14 cellular contexts compared by ENCODE assay signal in genomic region chr5:32265902-32266301, GRCh38. TPM values are rescaled to one million over a fixed set of nuclear protein-coding genes. Genes with fewer than 3 reads are reported as not detected.
DNase-seq lines count a peak whose midpoint lies in the region; TF ChIP-seq lines count a peak whose summit lies in the region.
"Had no signal": no experiment of that assay in that cellular context is flagged by ENCODE, and none has a peak within 500 bp of the region (broad histone marks: within the 10 kb centered on the region; RNA-seq: fewer than 3 reads in every experiment).

No MANE protein-coding gene starts in this region.

- H2BK12ac ChIP-seq in H9 (ENCODE audit: insufficient read length, low read depth, low read length): no peak overlapping the region

- no peaks in the 10 kb centered on the region for H3K79me1 ChIP-seq in H9 (ENCODE audit: insufficient read depth, low read depth, low read length, poor library complexity, severe bottlenecking)

- no peak overlapping the region for H2BK5ac ChIP-seq in H9 (ENCODE audit: insufficient read length, low read length)

- no peak overlapping the region for H3K23ac ChIP-seq in H9 (ENCODE audit: insufficient read length, low read depth, low read length)

- no peaks in the 10 kb centered on the region for H3K9me3 ChIP-seq in H9 (ENCODE audit: control insufficient read depth, low read depth, low read length)

- no peak overlapping the region for H3K56ac ChIP-seq in H9 (ENCODE audit: insufficient read length, low read depth, low read length)

- TF ChIP-seq CTCF in H9 (conservative IDR thresholded peaks at IDR 0.05) (no peak), VCaP (conservative IDR thresholded peaks at IDR 0.05) (no peak), neural crest cell (conservative IDR thresholded peaks at IDR 0.05) (no peak)

- no peaks in the 10 kb centered on the region for H3K23me2 ChIP-seq in H9 (ENCODE audit: insufficient read length, low read depth, low read length, poor library complexity, severe bottlenecking)

- H3K79me2 ChIP-seq in H9 (ENCODE audit: insufficient read depth, low read length): no peaks in the 10 kb centered on the region

- WGBS in H9 (ENCODE audit: extremely low coverage, insufficient read length, low lambda C conversion rate): no CpG with 5 or more reads among the region's 6 CpGs

- H4K8ac ChIP-seq in H9 (replicated peaks; ENCODE audit: insufficient read length, low read depth, low read length): no peak overlapping the region

- H2BK15ac ChIP-seq in H9 (ENCODE audit: low read depth, low read length): no peak overlapping the region

- H3K27ac Mint-ChIP-seq in H9 (peak overlapping the region in 2 of 3 experiments; percentile 30 to 73; a peak in 2 of 7 replicates), neural crest cell (ENCODE audit: unreplicated experiment) (peak overlapping the region; percentile 84)
- H3K27ac Mint-ChIP-seq in activated T-helper 1 cell treated with anti-CD3 and anti-CD28 coated beads, Interleukin-12 subunit alpha, Interleukin-12 subunit beta, Interleukin-2, Interleukin-4 antibody, amounts not matched to agents 30 ng/mL and 10 ng/mL and 1 ng/mL, durations not matched to agents 14 hours and 24 hours and 36 hours: no peak overlapping the region

- no peak overlapping the region for H4K5ac ChIP-seq in H9 (ENCODE audit: insufficient read length, low read depth, low read length)

- H3K9me3 Mint-ChIP-seq in H9: no peaks in the 10 kb centered on the region; a peak in 1 of 5 replicates
- peaks cover 2% of the 10 kb centered on the region for H3K9me3 Mint-ChIP-seq in neural crest cell
- H3K9me3 Mint-ChIP-seq in activated T-helper 1 cell treated with anti-CD3 and anti-CD28 coated beads, Interleukin-12 subunit alpha, Interleukin-12 subunit beta, Interleukin-2, Interleukin-4 antibody, amounts not matched to agents 30 ng/mL and 10 ng/mL and 1 ng/mL, durations not matched to agents 14 hours and 24 hours and 36 hours: peaks cover 4% of the 10 kb centered on the region

- H3K27me3 ChIP-seq in H9 (ENCODE audit: insufficient read depth, low read length): no peaks in the 10 kb centered on the region

- peaks cover 56 to 90% (median 81%) of the 10 kb centered on the region in 3 experiments for H3K36me3 Mint-ChIP-seq in H9 (ENCODE audit: insufficient read depth in 1 of 3, low read depth in 3 of 3)
- H3K36me3 Mint-ChIP-seq in neural crest cell (ENCODE audit: low read depth): peaks cover 28% of the 10 kb centered on the region
- H3K36me3 Mint-ChIP-seq in activated T-helper 1 cell treated with anti-CD3 and anti-CD28 coated beads, Interleukin-12 subunit alpha, Interleukin-12 subunit beta, Interleukin-2, Interleukin-4 antibody, amounts not matched to agents 30 ng/mL and 10 ng/mL and 1 ng/mL, durations not matched to agents 14 hours and 24 hours and 36 hours (ENCODE audit: low read depth): peaks cover 60% of the 10 kb centered on the region

- H3K4me3 Mint-ChIP-seq in H9: no peak overlapping the region
- no peak overlapping the region for H3K4me3 Mint-ChIP-seq in neural crest cell
- H3K4me3 Mint-ChIP-seq in activated T-helper 1 cell treated with anti-CD3 and anti-CD28 coated beads, Interleukin-12 subunit alpha, Interleukin-12 subunit beta, Interleukin-2, Interleukin-4 antibody, amounts not matched to agents 30 ng/mL and 10 ng/mL and 1 ng/mL, durations not matched to agents 14 hours and 24 hours and 36 hours: no peak overlapping the region

- no peak overlapping the region for H3K14ac ChIP-seq in H9 (ENCODE audit: insufficient read depth, low read length)

- H3K18ac ChIP-seq in H9 (ENCODE audit: insufficient read length, low read depth, low read length): no peak overlapping the region

- H3K4me1 ChIP-seq in H9 (ENCODE audit: insufficient read depth, low read length): no peaks in the 10 kb centered on the region

- no peak overlapping the region for H4K91ac ChIP-seq in H9 (ENCODE audit: insufficient read length, low read depth, low read length)

- peak; percentile 36 for DNase-seq in CMK (ENCODE audit: low read depth)
- DNase-seq in H9: no peak
- DNase-seq in neural crest cell (ENCODE audit: low read depth, low spot score): no peak
- DNase-seq in activated T-helper 1 cell treated with anti-CD3 and anti-CD28 coated beads, Interleukin-12 subunit alpha, Interleukin-12 subunit beta, Interleukin-2, Interleukin-4 antibody, amounts not matched to agents 30 ng/mL and 10 ng/mL and 1 ng/mL, durations not matched to agents 14 hours and 24 hours and 36 hours (ENCODE audit: low spot score): no peak
- DNase-seq in NOMO-1 treated with dmso at 0.1 percent for 144 hours (lab: John Stamatoyannopoulos, UW; ENCODE audit: unreplicated experiment): no peak
- DNase-seq in stimulated activated CD8-positive, alpha-beta memory T cell treated with anti-CD3 and anti-CD28 coated beads, Interleukin-4, amount 100 ng/mL, for 48 hours: no peak
- DNase-seq: AML-193, COR-L47, GF-D8, NCI-H1105, NCI-H510A, NCI-H774 had no signal

- H3K4me2 ChIP-seq in H9 (ENCODE audit: insufficient read depth, insufficient read length, low read length): no peak overlapping the region

- H2AFZ ChIP-seq in H9 (ENCODE audit: low read length): no peak overlapping the region

- intact Hi-C loops in activated T-helper 1 cell treated with anti-CD3 and anti-CD28 coated beads, Interleukin-12 subunit alpha, Interleukin-12 subunit beta, Interleukin-2, Interleukin-4 antibody, amounts not matched to agents 30 ng/mL and 10 ng/mL and 1 ng/mL, durations not matched to agents 14 hours and 24 hours and 36 hours (cut with micrococcal nuclease): no loop called here

- H3K4ac ChIP-seq in H9 (ENCODE audit: low read depth, low read length): no peak overlapping the region

- H3K27me3 Mint-ChIP-seq in H9 (ENCODE audit: low read depth): no peaks in the 10 kb centered on the region; the same call in 1 of the 2 replicates
- no peaks in the 10 kb centered on the region for H3K27me3 Mint-ChIP-seq in neural crest cell (ENCODE audit: low read depth)
- H3K27me3 Mint-ChIP-seq in activated T-helper 1 cell treated with anti-CD3 and anti-CD28 coated beads, Interleukin-12 subunit alpha, Interleukin-12 subunit beta, Interleukin-2, Interleukin-4 antibody, amounts not matched to agents 30 ng/mL and 10 ng/mL and 1 ng/mL, durations not matched to agents 14 hours and 24 hours and 36 hours (ENCODE audit: insufficient read depth): no peaks in the 10 kb centered on the region

- no peak overlapping the region for H3K27ac ChIP-seq in H9 (ENCODE audit: insufficient read length, low read depth, low read length)
- H3K27ac ChIP-seq in VCaP: 0 out of 2 replicates have a peak overlapping the region, but pooled peaks have one; percentile 18
- H3K27ac ChIP-seq: C4-2B had no signal

- no peak overlapping the region for H2AK5ac ChIP-seq in H9 (ENCODE audit: insufficient read length, low read length)

- no peaks in the 10 kb centered on the region for H4K20me1 ChIP-seq in H9 (ENCODE audit: control insufficient read depth, insufficient read depth, insufficient read length)

- no peak overlapping the region for H3K9ac ChIP-seq in H9 (ENCODE audit: extremely low read depth, insufficient read length, low read length)

- no peak overlapping the region for H2BK20ac ChIP-seq in H9 (ENCODE audit: low read depth, low read length, poor library complexity, severe bottlenecking)

- H3K4me1 Mint-ChIP-seq in H9: peaks cover 6 to 8% of the 10 kb centered on the region in 2 experiments
- H3K4me1 Mint-ChIP-seq in neural crest cell: no peaks in the 10 kb centered on the region
- H3K4me1 Mint-ChIP-seq in activated T-helper 1 cell treated with anti-CD3 and anti-CD28 coated beads, Interleukin-12 subunit alpha, Interleukin-12 subunit beta, Interleukin-2, Interleukin-4 antibody, amounts not matched to agents 30 ng/mL and 10 ng/mL and 1 ng/mL, durations not matched to agents 14 hours and 24 hours and 36 hours (ENCODE audit: low read depth): peaks cover 9% of the 10 kb centered on the region

- no peak overlapping the region for H2BK120ac ChIP-seq in H9 (ENCODE audit: low read depth, low read length, poor library complexity, severe bottlenecking)

- H3T11ph ChIP-seq in H9 (ENCODE audit: low read length): no peak overlapping the region

RNA-seq across cellular contexts. Expression of gene MTMR12, which starts 46.8 kb away (rescaled TPM):
- total RNA-seq in H9 (2021) (39.3 and 39.4 TPM in 2 replicates), neural crest cell (23.5 and 28.1 TPM in 2 replicates)
- total RNA-seq in activated T-helper 1 cell treated with anti-CD3 and anti-CD28 coated beads, Interleukin-12 subunit alpha, Interleukin-12 subunit beta, Interleukin-2, Interleukin-4 antibody, amounts not matched to agents 30 ng/mL and 10 ng/mL and 1 ng/mL, durations not matched to agents 14 hours and 24 hours and 36 hours: 26.2 and 29.9 TPM in 2 replicates
